In the genomic region with DNA sequence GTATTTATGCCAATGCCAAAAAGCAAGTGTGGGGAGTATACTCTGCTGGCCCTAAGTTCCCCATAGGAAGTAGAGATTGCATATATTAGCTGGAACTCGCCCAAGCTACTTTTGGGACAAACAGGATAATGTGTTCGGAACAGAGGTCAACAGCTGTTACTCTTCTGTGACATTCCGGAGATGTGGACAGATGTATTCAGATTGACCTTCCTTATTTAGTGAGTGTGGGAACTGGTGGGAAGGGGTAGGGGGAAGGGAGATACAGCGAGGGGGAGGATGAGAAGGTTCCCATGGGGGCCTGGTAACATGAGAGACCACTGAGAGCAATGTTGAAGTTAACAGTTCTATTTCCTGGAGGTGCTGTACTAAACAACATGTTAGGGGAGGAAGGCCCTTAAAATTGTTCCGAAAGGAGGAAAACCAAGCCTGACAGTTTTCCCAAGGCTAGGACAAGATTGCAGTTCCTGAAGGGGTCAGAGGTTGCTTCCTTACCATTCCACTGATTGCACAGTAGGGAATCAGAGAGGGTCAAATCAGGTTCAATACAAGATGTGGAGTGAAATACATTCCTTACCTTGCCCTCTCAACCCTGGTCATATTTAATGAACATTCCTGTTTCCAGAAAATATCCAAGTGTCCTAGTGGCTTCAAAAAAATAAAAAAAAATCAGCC, we compare ENCODE assay signal across 17 cellular contexts. TPM values are rescaled to one million over a fixed set of nuclear protein-coding genes. Genes with fewer than 3 reads are reported as not detected.
DNase-seq lines count a peak whose midpoint lies in the region; ATAC-seq and TF ChIP-seq lines count a peak whose summit lies in the region.
"Had no signal": no experiment of that assay in that cellular context is flagged by ENCODE, and none has a peak within 500 bp of the region (broad histone marks: within the 10 kb centered on the region; RNA-seq: fewer than 3 reads in every experiment).

No MANE protein-coding gene starts in this region.

- no peak for TF ChIP-seq POLR2A in adrenal gland (IDR thresholded peaks at IDR 0.05)

- DNase-seq in adrenal gland (peak in 5 of 7 donors; percentile 13 to 62 (median 40)), left cardiac atrium (no peak), myocyte (ENCODE audit: low read depth) (peak; percentile 69), type B pancreatic cell (ENCODE audit: extremely low spot score, unreplicated experiment) (no peak), KG1 (lab: John Stamatoyannopoulos, UW) (no peak), SW 1271 (lab: John Stamatoyannopoulos, UW) (no peak)
- DNase-seq: activated CD4-positive, CD25-positive, alpha-beta regulatory T cell; activated CD8-positive, alpha-beta memory T cell treated with anti-CD3 and anti-CD28 coated beads for 24 hours; activated naive CD8-positive, alpha-beta T cell treated with anti-CD3 and anti-CD28 coated beads for 36 hours; brain microvascular endothelial cell; EL; NCI-H446 treated with DMSO at 0.1 percent for 48 hours; SIG-M5; stimulated activated naive CD8-positive, alpha-beta T cell treated with anti-CD3 and anti-CD28 coated beads, Interleukin-15, amount 100 ng/mL, for 72 hours had no signal

- TF ChIP-seq CTCF in adrenal gland (IDR thresholded peaks at IDR 0.05) = no peak
- no peak for TF ChIP-seq CTCF in type B pancreatic cell (conservative IDR thresholded peaks at IDR 0.05)

- H3K9me3 Mint-ChIP-seq in type B pancreatic cell = no peaks in the 10 kb centered on the region
- H3K9me3 Mint-ChIP-seq: activated naive CD8-positive, alpha-beta T cell treated with anti-CD3 and anti-CD28 coated beads for 36 hours; dendritic cell treated with granulocyte-macrophage colony-stimulating factor and Interleukin-4, amounts not matched to agents 40 ng/mL and 50 ng/mL, for 4 days; stimulated activated naive CD8-positive, alpha-beta T cell treated with anti-CD3 and anti-CD28 coated beads, Interleukin-15, amount 100 ng/mL, for 72 hours had no signal

- peak overlapping the region; percentile 29 for H3K27ac Mint-ChIP-seq in type B pancreatic cell
- H3K27ac Mint-ChIP-seq: activated naive CD8-positive, alpha-beta T cell treated with anti-CD3 and anti-CD28 coated beads for 36 hours; dendritic cell treated with granulocyte-macrophage colony-stimulating factor and Interleukin-4, amounts not matched to agents 40 ng/mL and 50 ng/mL, for 4 days; stimulated activated naive CD8-positive, alpha-beta T cell treated with anti-CD3 and anti-CD28 coated beads, Interleukin-15, amount 100 ng/mL, for 72 hours had no signal

- peaks cover 45% of the 10 kb centered on the region for H3K4me1 Mint-ChIP-seq in type B pancreatic cell (ENCODE audit: unreplicated experiment)

- peak overlapping the region in 2 of 5 donors; percentile 45 to 77 for H3K27ac ChIP-seq in adrenal gland
- H3K27ac ChIP-seq: brain microvascular endothelial cell had no signal

- no peaks in the 10 kb centered on the region for H3K9me3 ChIP-seq in adrenal gland (replicated peaks in 1 of 3)

- no peak overlapping the region for H3K4me3 ChIP-seq in adrenal gland

- peaks cover 9% of the 10 kb centered on the region for H3K27me3 Mint-ChIP-seq in type B pancreatic cell
- H3K27me3 Mint-ChIP-seq: activated naive CD8-positive, alpha-beta T cell treated with anti-CD3 and anti-CD28 coated beads for 36 hours; stimulated activated naive CD8-positive, alpha-beta T cell treated with anti-CD3 and anti-CD28 coated beads, Interleukin-15, amount 100 ng/mL, for 72 hours had no signal

- 42 to 55% (median 48%) methylated on average over 5 of the region's 5 CpGs for WGBS in adrenal gland, 4 donors

- intact Hi-C loops in adrenal gland (cut with DNase I) (no loop called here), left cardiac atrium (cut with DNase I) (no loop called here)

- peak; percentile 48 to 60 for ATAC-seq in left cardiac atrium
- no peak for ATAC-seq in HG03039 (IDR thresholded peaks at IDR 0.05; ENCODE audit: unreplicated experiment)
- ATAC-seq: stimulated activated naive CD8-positive, alpha-beta T cell treated with anti-CD3 and anti-CD28 coated beads, Interleukin-15, amount 100 ng/mL, for 72 hours had no signal

- H3K36me3 ChIP-seq in adrenal gland (replicated peaks in 1 of 2) = no peaks in the 10 kb centered on the region
- H3K36me3 ChIP-seq: brain microvascular endothelial cell had no signal

- no peaks in the 10 kb centered on the region for H3K27me3 ChIP-seq in adrenal gland
- H3K27me3 ChIP-seq: brain microvascular endothelial cell had no signal

- no peak overlapping the region for H3K4me3 Mint-ChIP-seq in type B pancreatic cell
- H3K4me3 Mint-ChIP-seq: activated naive CD8-positive, alpha-beta T cell treated with anti-CD3 and anti-CD28 coated beads for 36 hours; dendritic cell treated with granulocyte-macrophage colony-stimulating factor and Interleukin-4, amounts not matched to agents 40 ng/mL and 50 ng/mL, for 4 days; stimulated activated naive CD8-positive, alpha-beta T cell treated with anti-CD3 and anti-CD28 coated beads, Interleukin-15, amount 100 ng/mL, for 72 hours had no signal

- peaks cover 9 to 37% of the 10 kb centered on the region in 2 donors for H3K4me1 ChIP-seq in adrenal gland (replicated peaks in 1 of 2)

- no peaks in the 10 kb centered on the region for H3K36me3 Mint-ChIP-seq in type B pancreatic cell
- H3K36me3 Mint-ChIP-seq: activated naive CD8-positive, alpha-beta T cell treated with anti-CD3 and anti-CD28 coated beads for 36 hours had no signal

RNA-seq across cellular contexts. Expression of gene CD28, which starts 14.3 kb away (rescaled TPM):
- total RNA-seq in adrenal gland (1 to 10 TPM in 1 of 8 donors, under 1 TPM in 6, not detected in 1; 0.14 to 1.4 (median 0.61) TPM), left cardiac atrium (1 to 10 TPM; 2.5 to 2.9 TPM), myocyte (0.45 and 0.57 TPM in 2 replicates), type B pancreatic cell (ENCODE audit: low replicate concordance) (0.17 TPM in 1 of 2 replicates, not detected in the other)
- polyA plus RNA-seq in adrenal gland = under 1 TPM; 0.08 to 0.13 (median 0.09) TPM
- polyA plus RNA-seq in myocyte (2012) = 0.38 TPM
- total RNA-seq: MCF 10A had no signal

Comparison
In these comparisons a context has a peak if more than half of its experiments do, and no peak if none do; other contexts are left out.
1. DNase-seq: peak in adrenal gland (5 of 7) and myocyte (single experiment); none in left cardiac atrium (single experiment), type B pancreatic cell (single experiment), KG1 (single experiment) and SW 1271 (0 of 2).